ENCODE assay signal across 12 cellular contexts in genomic region chr11:117953029-117953671, GRCh38. TPM values are rescaled to one million over a fixed set of nuclear protein-coding genes. Genes with fewer than 3 reads are reported as not detected.
DNase-seq lines count a peak whose midpoint lies in the region; ATAC-seq and TF ChIP-seq lines count a peak whose summit lies in the region.
"Had no signal": no experiment of that assay in that cellular context is flagged by ENCODE, and none has a peak within 500 bp of the region (broad histone marks: within the 10 kb centered on the region; RNA-seq: fewer than 3 reads in every experiment).

No MANE protein-coding gene starts in this region.

- no peak overlapping the region for H3K27ac ChIP-seq in sigmoid colon
- H3K27ac ChIP-seq: brain microvascular endothelial cell had no signal

- no peaks in the 10 kb centered on the region for H3K27me3 ChIP-seq in sigmoid colon

- H3K4me1 Mint-ChIP-seq in activated CD8-positive, alpha-beta T cell treated with anti-CD3 and anti-CD28 coated beads, Interleukin-2, amount 10 ng/mL, durations not matched to agents 7 days and 5 days (ENCODE audit: low read depth) = peaks cover 78% of the 10 kb centered on the region
- peaks cover 38 to 93% (median 87%) of the 10 kb centered on the region in 4 donors for H3K4me1 Mint-ChIP-seq in naive thymus-derived CD8-positive, alpha-beta T cell
- H3K4me1 Mint-ChIP-seq in progenitor cell of endocrine pancreas (ENCODE audit: low read depth) (peaks cover 4% of the 10 kb centered on the region), mesothelial cell of epicardium (peaks cover 9% of the 10 kb centered on the region)

- peak; percentile 51 for DNase-seq in NCI-H146 (lab: John Stamatoyannopoulos, UW)
- DNase-seq in NCI-H146 treated with DMSO at 0.1 percent for 48 hours (lab: John Stamatoyannopoulos, UW; ENCODE audit: unreplicated experiment) = no peak
- DNase-seq in NB4 (ENCODE audit: low read depth) = peak; percentile 54
- peak; percentile 60 for DNase-seq in activated CD8-positive, alpha-beta T cell treated with anti-CD3 and anti-CD28 coated beads, Interleukin-2, amount 10 ng/mL, durations not matched to agents 7 days and 5 days
- DNase-seq in naive thymus-derived CD8-positive, alpha-beta T cell = peak in 5 of 10 donors; percentile 30 to 80 (median 69)
- DNase-seq in progenitor cell of endocrine pancreas (ENCODE audit: low spot score, unreplicated experiment) = no peak
- no peak for DNase-seq in sigmoid colon
- DNase-seq in mesothelial cell of epicardium (ENCODE audit: low spot score in 2 of 2, unreplicated experiment in 2 of 2) = no peak
- DNase-seq: brain microvascular endothelial cell had no signal

- peaks cover 35% of the 10 kb centered on the region for H3K36me3 Mint-ChIP-seq in activated CD8-positive, alpha-beta T cell treated with anti-CD3 and anti-CD28 coated beads, Interleukin-2, amount 10 ng/mL, durations not matched to agents 7 days and 5 days (ENCODE audit: low read depth)
- peaks cover 1 to 15% (median 3%) of the 10 kb centered on the region in 3 donors for H3K36me3 Mint-ChIP-seq in naive thymus-derived CD8-positive, alpha-beta T cell
- H3K36me3 Mint-ChIP-seq in progenitor cell of endocrine pancreas (ENCODE audit: insufficient read depth) (no peaks in the 10 kb centered on the region), mesothelial cell of epicardium (no peaks in the 10 kb centered on the region)

- no peak for TF ChIP-seq POLR2A in NB4 (IDR thresholded peaks at IDR 0.05; ENCODE audit: extremely low read depth, insufficient read length)
- no peak for TF ChIP-seq POLR2A in sigmoid colon (IDR thresholded peaks at IDR 0.05)

- ATAC-seq in activated CD8-positive, alpha-beta T cell treated with anti-CD3 and anti-CD28 coated beads, Interleukin-2, amount 10 ng/mL, durations not matched to agents 7 days and 5 days = peak; percentile 12
- peak; percentile 23 to 38 for ATAC-seq in naive thymus-derived CD8-positive, alpha-beta T cell

- H3K27me3 Mint-ChIP-seq in activated CD8-positive, alpha-beta T cell treated with anti-CD3 and anti-CD28 coated beads, Interleukin-2, amount 10 ng/mL, durations not matched to agents 7 days and 5 days (ENCODE audit: low read depth) = no peaks in the 10 kb centered on the region
- H3K27me3 Mint-ChIP-seq in naive thymus-derived CD8-positive, alpha-beta T cell = no peaks in the 10 kb centered on the region
- H3K27me3 Mint-ChIP-seq in progenitor cell of endocrine pancreas = peaks cover 12% of the 10 kb centered on the region
- peaks cover 34% of the 10 kb centered on the region for H3K27me3 Mint-ChIP-seq in mesothelial cell of epicardium (ENCODE audit: low read depth)

- H3K9me3 Mint-ChIP-seq in activated CD8-positive, alpha-beta T cell treated with anti-CD3 and anti-CD28 coated beads, Interleukin-2, amount 10 ng/mL, durations not matched to agents 7 days and 5 days (ENCODE audit: insufficient read depth) = peaks cover 18% of the 10 kb centered on the region
- peaks cover 0 to 14% (median 2%) of the 10 kb centered on the region in 9 donors for H3K9me3 Mint-ChIP-seq in naive thymus-derived CD8-positive, alpha-beta T cell
- H3K9me3 Mint-ChIP-seq in progenitor cell of endocrine pancreas (ENCODE audit: low read depth) = peaks cover 5% of the 10 kb centered on the region
- H3K9me3 Mint-ChIP-seq in mesothelial cell of epicardium = peaks cover 11% of the 10 kb centered on the region

- peak overlapping the region; percentile 90 for H3K27ac Mint-ChIP-seq in activated CD8-positive, alpha-beta T cell treated with anti-CD3 and anti-CD28 coated beads, Interleukin-2, amount 10 ng/mL, durations not matched to agents 7 days and 5 days
- peak overlapping the region in 9 of 10 donors; percentile 82 to 96 (median 94) for H3K27ac Mint-ChIP-seq in naive thymus-derived CD8-positive, alpha-beta T cell
- no peak overlapping the region for H3K27ac Mint-ChIP-seq in progenitor cell of endocrine pancreas
- H3K27ac Mint-ChIP-seq in mesothelial cell of epicardium = no peak overlapping the region

- peak overlapping the region; percentile 55 for H3K4me3 Mint-ChIP-seq in activated CD8-positive, alpha-beta T cell treated with anti-CD3 and anti-CD28 coated beads, Interleukin-2, amount 10 ng/mL, durations not matched to agents 7 days and 5 days
- H3K4me3 Mint-ChIP-seq in naive thymus-derived CD8-positive, alpha-beta T cell = peak overlapping the region; percentile 46 to 85 (median 78)
- H3K4me3 Mint-ChIP-seq in progenitor cell of endocrine pancreas (ENCODE audit: low read depth) (no peak overlapping the region), mesothelial cell of epicardium (no peak overlapping the region)

- H3K4me3 ChIP-seq in NB4 (ENCODE audit: low read depth, low read length) (no peak overlapping the region), sigmoid colon (no peak overlapping the region)

- H3K4me1 ChIP-seq in sigmoid colon = no peaks in the 10 kb centered on the region

- POLR2A ChIA-PET in activated CD8-positive, alpha-beta T cell treated with anti-CD3 and anti-CD28 coated beads, Interleukin-2, amount 10 ng/mL, durations not matched to agents 7 days and 5 days (lab: Charles Lee) = interaction anchor here (0.6 to 8.7 kb wide), 10 partner anchors 17 to 165 kb away, joined by 3 to 146 read pairs (median 26); partner anchors contain the start of genes FXYD2 and IL10RA
- POLR2A ChIA-PET in naive thymus-derived CD8-positive, alpha-beta T cell (lab: Charles Lee) = interaction anchor here (0.7 to 11.2 kb wide), 12 partner anchors 17 to 138 kb away, joined by 3 to 309 read pairs (median 30); partner anchors contain the start of genes FXYD2 and IL10RA

- intact Hi-C loops in sigmoid colon (cut with DNase I) = no loop called here

- CTCF ChIA-PET in activated CD8-positive, alpha-beta T cell treated with anti-CD3 and anti-CD28 coated beads, Interleukin-2, amount 10 ng/mL, durations not matched to agents 7 days and 5 days (lab: Charles Lee) = interaction anchor here (0.8 to 16.7 kb wide), 12 partner anchors 9 to 145 kb away, joined by 3 to 436 read pairs (median 38); partner anchors contain the start of genes FXYD2 and IL10RA

- peaks cover 0 to 5% (median 0%) of the 10 kb centered on the region in 4 donors for H3K9me3 ChIP-seq in sigmoid colon

- no peak for TF ChIP-seq CTCF in NB4 (IDR thresholded peaks at IDR 0.05; ENCODE audit: low read depth, low read length)
- TF ChIP-seq CTCF in progenitor cell of endocrine pancreas (IDR thresholded peaks at IDR 0.05; ENCODE audit: unreplicated experiment) = no peak
- no peak for TF ChIP-seq CTCF in sigmoid colon (IDR thresholded peaks at IDR 0.05)
- no peak for TF ChIP-seq CTCF in mesothelial cell of epicardium (IDR thresholded peaks at IDR 0.05; ENCODE audit: unreplicated experiment)

- no peaks in the 10 kb centered on the region for H3K36me3 ChIP-seq in sigmoid colon
- H3K36me3 ChIP-seq: brain microvascular endothelial cell had no signal

- TF ChIP-seq EP300 in sigmoid colon (IDR thresholded peaks at IDR 0.05) = no peak

- WGBS in sigmoid colon, 2 donors = 83 to 91% methylated on average over 3 of the region's 3 CpGs

RNA-seq across cellular contexts. Expression of gene TMPRSS13, which starts 23.9 kb away (rescaled TPM):
- 1 to 10 TPM; 1.8 to 2.5 TPM for total RNA-seq in activated CD8-positive, alpha-beta T cell treated with anti-CD3 and anti-CD28 coated beads, Interleukin-2, amount 10 ng/mL, durations not matched to agents 7 days and 5 days
- total RNA-seq in naive thymus-derived CD8-positive, alpha-beta T cell = 1 to 10 TPM; 4.8 to 9.2 TPM
- 1 to 10 TPM in 2 of 3 donors, under 1 TPM in 1; 0.05 to 1.5 (median 1.0) TPM for polyA plus RNA-seq in naive thymus-derived CD8-positive, alpha-beta T cell
- total RNA-seq in progenitor cell of endocrine pancreas = 5.7 and 6.1 TPM in 2 replicates
- not detected for total RNA-seq in sigmoid colon
- 1 to 10 TPM in 2 of 3 donors, not detected in 1; 1.4 to 1.6 TPM for polyA plus RNA-seq in sigmoid colon
- total RNA-seq in mesothelial cell of epicardium = 10.4 to 11.3 TPM (median 10.9 TPM) in 3 replicates
- total RNA-seq: A172, skeletal muscle tissue had no signal

RNA-seq across cellular contexts. Expression of gene IL10RA, which starts 33.0 kb away (rescaled TPM):
- total RNA-seq in activated CD8-positive, alpha-beta T cell treated with anti-CD3 and anti-CD28 coated beads, Interleukin-2, amount 10 ng/mL, durations not matched to agents 7 days and 5 days = 100 to 1,000 TPM; 202 to 210 TPM
- 100 to 1,000 TPM; 205 to 217 TPM for total RNA-seq in naive thymus-derived CD8-positive, alpha-beta T cell
- 100 to 1,000 TPM in 2 of 3 donors, 10 to 100 TPM in 1; 99.2 to 185 (median 147) TPM for polyA plus RNA-seq in naive thymus-derived CD8-positive, alpha-beta T cell
- 0.62 and 0.72 TPM in 2 replicates for total RNA-seq in progenitor cell of endocrine pancreas
- 10 to 100 TPM; 13.0 to 29.6 (median 15.3) TPM for total RNA-seq in sigmoid colon
- 10 to 100 TPM in 1 of 3 donors, 1 to 10 TPM in 2; 4.2 to 27.1 (median 6.7) TPM for polyA plus RNA-seq in sigmoid colon
- 0.38 to 0.78 TPM (median 0.42 TPM) in 3 replicates for total RNA-seq in mesothelial cell of epicardium
- total RNA-seq: A172, SK-MEL-5 had no signal

Comparison
In these comparisons a context has a peak if more than half of its experiments do, and no peak if none do; other contexts are left out.
1. DNase-seq: peak in NCI-H146 (single experiment), NB4 (single experiment) and activated CD8-positive, alpha-beta T cell treated with anti-CD3 and anti-CD28 coated beads, Interleukin-2, amount 10 ng/mL, durations not matched to agents 7 days and 5 days (single experiment); none in NCI-H146 treated with DMSO at 0.1 percent for 48 hours (single experiment), progenitor cell of endocrine pancreas (single experiment), sigmoid colon (single experiment) and mesothelial cell of epicardium (0 of 2).
2. H3K27ac Mint-ChIP-seq: peak in activated CD8-positive, alpha-beta T cell treated with anti-CD3 and anti-CD28 coated beads, Interleukin-2, amount 10 ng/mL, durations not matched to agents 7 days and 5 days (single experiment) and naive thymus-derived CD8-positive, alpha-beta T cell (9 of 10); none in progenitor cell of endocrine pancreas (single experiment) and mesothelial cell of epicardium (single experiment).
3. H3K4me3 Mint-ChIP-seq: peak in activated CD8-positive, alpha-beta T cell treated with anti-CD3 and anti-CD28 coated beads, Interleukin-2, amount 10 ng/mL, durations not matched to agents 7 days and 5 days (single experiment) and naive thymus-derived CD8-positive, alpha-beta T cell (10 of 10); none in progenitor cell of endocrine pancreas (single experiment) and mesothelial cell of epicardium (single experiment).
4. RNA of gene IL10RA, which starts 33.0 kb away (total RNA-seq): 205 to 217 TPM in naive thymus-derived CD8-positive, alpha-beta T cell and 202 to 210 TPM in activated CD8-positive, alpha-beta T cell treated with anti-CD3 and anti-CD28 coated beads, Interleukin-2, amount 10 ng/mL, durations not matched to agents 7 days and 5 days; 13.0 to 29.6 TPM in sigmoid colon, 0.38 to 0.78 TPM in mesothelial cell of epicardium and 0.62 to 0.72 TPM in progenitor cell of endocrine pancreas; every median in the first group is over 4 times any median in the second.